ENCODE assay signal across 8 cellular contexts in the genomic region with DNA sequence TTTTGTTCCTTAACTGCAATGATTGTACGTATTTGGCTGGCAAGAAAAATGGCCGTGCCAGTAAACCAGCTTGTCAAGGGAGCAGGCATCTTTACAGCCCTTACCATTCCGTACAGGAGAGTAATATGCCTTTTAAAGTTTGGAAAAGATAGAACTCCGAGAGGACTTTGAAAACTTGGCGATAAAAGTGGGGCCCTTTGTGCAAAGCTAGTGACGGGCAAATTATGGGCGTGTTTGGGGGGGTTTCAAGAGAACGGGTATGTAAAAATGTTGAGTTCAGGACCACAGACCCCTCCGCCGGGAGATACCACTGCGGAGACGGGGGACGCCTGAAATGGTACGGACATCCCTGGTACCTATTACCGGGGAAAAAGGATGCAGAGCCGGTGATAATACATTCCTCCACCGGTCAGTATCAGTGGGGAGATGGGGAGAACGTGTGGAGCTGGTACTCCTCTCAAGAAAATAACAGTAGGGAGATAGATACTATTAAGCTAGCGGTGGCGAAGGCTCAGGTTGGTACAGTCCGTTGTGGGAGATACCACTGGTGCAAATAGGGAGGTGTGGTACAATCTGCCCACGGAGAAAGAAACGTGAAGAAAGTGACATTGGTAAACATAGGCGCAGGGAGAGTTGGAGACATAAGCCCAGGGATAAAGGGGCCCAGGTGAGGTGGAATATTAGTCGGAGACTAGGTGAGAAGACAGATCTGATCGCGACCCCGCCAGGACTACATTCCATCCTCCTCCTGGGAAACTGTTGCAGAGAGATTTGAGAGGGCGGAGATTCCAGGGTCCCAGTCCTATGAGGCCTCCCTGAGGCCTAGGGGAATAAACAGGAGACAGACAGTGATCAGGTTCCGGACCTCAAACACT. TPM values are rescaled to one million over a fixed set of nuclear protein-coding genes. Genes with fewer than 3 reads are reported as not detected.
DNase-seq lines count a peak whose midpoint lies in the region; ATAC-seq and TF ChIP-seq lines count a peak whose summit lies in the region.

No MANE protein-coding gene starts in this region.

- intact Hi-C loops in activated CD4-positive, alpha-beta memory T cell treated with anti-CD3 and anti-CD28 coated beads for 36 hours (cut with micrococcal nuclease) = loop anchor here (2.0 to 5.0 kb wide), 3 partner anchors 362 to 538 kb away; a partner anchor contains a TSS

- H3K9ac ChIP-seq in duodenal mucosa (ENCODE audit: low read depth in 1 of 2, low read length in 2 of 2) = peak overlapping the region; percentile 75 to 79
- peak overlapping the region; percentile 3 to 95 for H3K9ac ChIP-seq in liver (ENCODE audit: low read depth in 1 of 2, low read length in 2 of 2)

- ATAC-seq in HG03175 (IDR thresholded peaks at IDR 0.05; ENCODE audit: unreplicated experiment) (peak; percentile 74), HG03460 (IDR thresholded peaks at IDR 0.05; ENCODE audit: unreplicated experiment) (no peak)

- H3K27ac Mint-ChIP-seq in activated CD4-positive, alpha-beta memory T cell treated with anti-CD3 and anti-CD28 coated beads for 36 hours = peak overlapping the region; percentile 95

- peak overlapping the region; percentile 78 to 79 for H3K4me3 ChIP-seq in duodenal mucosa (ENCODE audit: low read depth in 1 of 2, low read length in 2 of 2)
- peak overlapping the region; percentile 5 to 88 (median 60) for H3K4me3 ChIP-seq in liver (ENCODE audit: low read depth in 1 of 3, low read length in 3 of 3)

- H3K27ac ChIP-seq in duodenal mucosa (ENCODE audit: low read depth, low read length) = peak overlapping the region; percentile 75
- peak overlapping the region; percentile 89 to 93 for H3K27ac ChIP-seq in liver (ENCODE audit: low read depth in 1 of 2, low read length in 2 of 2)

- POLR2A ChIA-PET in activated CD4-positive, alpha-beta memory T cell treated with anti-CD3 and anti-CD28 coated beads for 36 hours (lab: Charles Lee) = interaction anchor here (1.3 kb wide), 1 partner anchor 185 kb away, joined by 3 read pairs; a partner anchor contains a TSS

- peaks cover 8% of the 10 kb centered on the region for H3K4me1 Mint-ChIP-seq in activated CD4-positive, alpha-beta memory T cell treated with anti-CD3 and anti-CD28 coated beads for 36 hours (ENCODE audit: low read depth)

- DNase-seq in GM03348 (ENCODE audit: low spot score) = peak; percentile 71
- peak; percentile 51 for DNase-seq in NCI-H524 treated with DMSO at 0.1 percent for 48 hours (lab: John Stamatoyannopoulos, UW)
- peak; percentile 79 for DNase-seq in activated CD4-positive, alpha-beta memory T cell treated with anti-CD3 and anti-CD28 coated beads for 36 hours
- peak; percentile 78 to 79 for DNase-seq in stimulated activated CD4-positive, alpha-beta T cell treated with anti-CD3 and anti-CD28 coated beads, Interleukin-2, amount 100 ng/mL, for 24 hours

- peak overlapping the region; percentile 88 for H3K4me3 Mint-ChIP-seq in activated CD4-positive, alpha-beta memory T cell treated with anti-CD3 and anti-CD28 coated beads for 36 hours

- no peak for TF ChIP-seq CTCF in liver (IDR thresholded peaks at IDR 0.05; ENCODE audit: low read depth, low read length, missing input control)

- H3K36me3 ChIP-seq in duodenal mucosa (ENCODE audit: control insufficient read depth in 1 of 2, insufficient read depth in 2 of 2, low read length in 2 of 2) = no peaks in the 10 kb centered on the region
- no peaks in the 10 kb centered on the region for H3K36me3 ChIP-seq in liver (ENCODE audit: control insufficient read depth in 4 of 4, insufficient read depth in 3 of 4, low read depth in 1 of 4, low read length in 3 of 4)

- WGBS in liver = under 1% methylated on average over 30 of the region's 30 CpGs

- no peaks in the 10 kb centered on the region for H3K27me3 Mint-ChIP-seq in activated CD4-positive, alpha-beta memory T cell treated with anti-CD3 and anti-CD28 coated beads for 36 hours

- H3K9me3 ChIP-seq in duodenal mucosa (ENCODE audit: control insufficient read depth in 1 of 2, low read length in 2 of 2) (no peaks in the 10 kb centered on the region), liver (ENCODE audit: control insufficient read depth in 4 of 4, low read length in 3 of 4) (peaks cover 0 to 2% (median 0%) of the 10 kb centered on the region in 4 donors)

- H3K9me3 Mint-ChIP-seq in activated CD4-positive, alpha-beta memory T cell treated with anti-CD3 and anti-CD28 coated beads for 36 hours = no peaks in the 10 kb centered on the region

- CTCF ChIA-PET in activated CD4-positive, alpha-beta memory T cell treated with anti-CD3 and anti-CD28 coated beads for 36 hours (lab: Charles Lee) = no interaction called here

- TF ChIP-seq RAD21 in liver (IDR thresholded peaks at IDR 0.05) = peak in 1 of 2 donors; percentile 3

- H3K4me1 ChIP-seq in duodenal mucosa (ENCODE audit: control insufficient read depth in 1 of 2, insufficient read depth in 2 of 2, low read length in 2 of 2) = no peaks in the 10 kb centered on the region
- H3K4me1 ChIP-seq in liver (ENCODE audit: control insufficient read depth in 4 of 4, insufficient read depth in 4 of 4, low read length in 3 of 4) = peaks cover 0 to 4% (median under 1%) of the 10 kb centered on the region in 4 donors

- H3K36me3 Mint-ChIP-seq in activated CD4-positive, alpha-beta memory T cell treated with anti-CD3 and anti-CD28 coated beads for 36 hours = no peaks in the 10 kb centered on the region

- H3K27me3 ChIP-seq in duodenal mucosa (ENCODE audit: control insufficient read depth in 1 of 2, insufficient read depth in 2 of 2, low read length in 2 of 2) = no peaks in the 10 kb centered on the region
- no peaks in the 10 kb centered on the region for H3K27me3 ChIP-seq in liver (ENCODE audit: control insufficient read depth in 4 of 4, insufficient read depth in 4 of 4, low read length in 3 of 4)

TF ChIP-seq in liver, 16 proteins besides CTCF, POLR2A, EP300 and RAD21:
- TF ChIP-seq TAF1 (conservative IDR thresholded peaks at IDR 0.05) (peak; percentile 33), YY1 (IDR thresholded peaks at IDR 0.05) (peak; percentile 97), HNF4G (IDR thresholded peaks at IDR 0.05) (no peak), RXRA (IDR thresholded peaks at IDR 0.05) (no peak), NR2F2 (IDR thresholded peaks at IDR 0.05) (peak; percentile 17)
- TF ChIP-seq, protein P1, sequence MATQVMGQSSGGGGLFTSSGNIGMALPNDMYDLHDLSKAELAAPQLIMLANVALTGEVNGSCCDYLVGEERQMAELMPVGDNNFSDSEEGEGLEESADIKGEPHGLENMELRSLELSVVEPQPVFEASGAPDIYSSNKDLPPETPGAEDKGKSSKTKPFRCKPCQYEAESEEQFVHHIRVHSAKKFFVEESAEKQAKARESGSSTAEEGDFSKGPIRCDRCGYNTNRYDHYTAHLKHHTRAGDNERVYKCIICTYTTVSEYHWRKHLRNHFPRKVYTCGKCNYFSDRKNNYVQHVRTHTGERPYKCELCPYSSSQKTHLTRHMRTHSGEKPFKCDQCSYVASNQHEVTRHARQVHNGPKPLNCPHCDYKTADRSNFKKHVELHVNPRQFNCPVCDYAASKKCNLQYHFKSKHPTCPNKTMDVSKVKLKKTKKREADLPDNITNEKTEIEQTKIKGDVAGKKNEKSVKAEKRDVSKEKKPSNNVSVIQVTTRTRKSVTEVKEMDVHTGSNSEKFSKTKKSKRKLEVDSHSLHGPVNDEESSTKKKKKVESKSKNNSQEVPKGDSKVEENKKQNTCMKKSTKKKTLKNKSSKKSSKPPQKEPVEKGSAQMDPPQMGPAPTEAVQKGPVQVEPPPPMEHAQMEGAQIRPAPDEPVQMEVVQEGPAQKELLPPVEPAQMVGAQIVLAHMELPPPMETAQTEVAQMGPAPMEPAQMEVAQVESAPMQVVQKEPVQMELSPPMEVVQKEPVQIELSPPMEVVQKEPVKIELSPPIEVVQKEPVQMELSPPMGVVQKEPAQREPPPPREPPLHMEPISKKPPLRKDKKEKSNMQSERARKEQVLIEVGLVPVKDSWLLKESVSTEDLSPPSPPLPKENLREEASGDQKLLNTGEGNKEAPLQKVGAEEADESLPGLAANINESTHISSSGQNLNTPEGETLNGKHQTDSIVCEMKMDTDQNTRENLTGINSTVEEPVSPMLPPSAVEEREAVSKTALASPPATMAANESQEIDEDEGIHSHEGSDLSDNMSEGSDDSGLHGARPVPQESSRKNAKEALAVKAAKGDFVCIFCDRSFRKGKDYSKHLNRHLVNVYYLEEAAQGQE (IDR thresholded peaks at IDR 0.05) = no peak
- TF ChIP-seq, protein P2, sequence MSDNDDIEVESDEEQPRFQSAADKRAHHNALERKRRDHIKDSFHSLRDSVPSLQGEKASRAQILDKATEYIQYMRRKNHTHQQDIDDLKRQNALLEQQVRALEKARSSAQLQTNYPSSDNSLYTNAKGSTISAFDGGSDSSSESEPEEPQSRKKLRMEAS (IDR thresholded peaks at IDR 0.05) = peak; percentile 39

RNA-seq across cellular contexts. Expression of a gene that starts 14.5 kb away (rescaled TPM):
- not detected for total RNA-seq in activated CD4-positive, alpha-beta memory T cell treated with anti-CD3 and anti-CD28 coated beads for 36 hours
- not detected for total RNA-seq in liver
- polyA plus RNA-seq in liver = not detected

RNA-seq across cellular contexts. Expression of a gene that starts 17.5 kb away (rescaled TPM):
- 1 to 10 TPM; 6.5 to 7.1 TPM for total RNA-seq in activated CD4-positive, alpha-beta memory T cell treated with anti-CD3 and anti-CD28 coated beads for 36 hours
- total RNA-seq in liver = 1 to 10 TPM; 3.1 TPM
- polyA plus RNA-seq in liver = 1 to 10 TPM in 1 of 2 donors, under 1 TPM in 1; 0.97 to 1.3 TPM

RNA-seq across cellular contexts. Expression of a gene that starts 50.2 kb away (rescaled TPM):
- 1 to 10 TPM; 1.5 to 2.4 TPM for total RNA-seq in activated CD4-positive, alpha-beta memory T cell treated with anti-CD3 and anti-CD28 coated beads for 36 hours
- under 1 TPM; 0.75 to 0.79 TPM for total RNA-seq in liver
- under 1 TPM; 0.30 to 0.65 TPM for polyA plus RNA-seq in liver
